ENCODE assay signal across 8 cellular contexts in genomic region chr18:79246309-79247108, GRCh38.
DNase-seq lines count a peak whose midpoint lies in the region; ATAC-seq and TF ChIP-seq lines count a peak whose summit lies in the region.

No MANE protein-coding gene starts in this region.

- 21 to 29% methylated on average over 27 to 31 of the region's 31 CpGs for WGBS in lung, 2 donors

- no peaks in the 10 kb centered on the region for H3K9me3 ChIP-seq in lung (ENCODE audit: control insufficient read depth in 2 of 2, insufficient read depth in 1 of 2, low read length in 1 of 2)

- H3K4me1 ChIP-seq in lung (ENCODE audit: control insufficient read depth in 2 of 2, insufficient read depth in 2 of 2, low read length in 2 of 2): peaks cover 0 to 1% of the 10 kb centered on the region in 2 donors

- ATAC-seq in GM19035 (IDR thresholded peaks at IDR 0.05; ENCODE audit: unreplicated experiment) (peak; percentile 97), HG03175 (IDR thresholded peaks at IDR 0.05; ENCODE audit: unreplicated experiment) (peak; percentile 98), lung (ENCODE audit: insufficient read depth, low FRiP score) (peak; percentile 92)

- peak; percentile 83 for TF ChIP-seq CTCF in lung (IDR thresholded peaks at IDR 0.05; ENCODE audit: control extremely low read depth, extremely low read depth)

- DNase-seq in Ammon's horn (ENCODE audit: low spot score) (peak; percentile 87), NCI-H526 (lab: John Stamatoyannopoulos, UW) (peak; percentile 51 to 79), dermis microvascular lymphatic vessel endothelial cell (ENCODE audit: low read depth in 2 of 2) (peak; percentile 53 to 80), lung (ENCODE audit: low spot score) (peak; percentile 70)
- DNase-seq in activated CD4-positive, alpha-beta T cell treated with anti-CD3 and anti-CD28 coated beads, Interleukin-2, amount 50 U/mL, for 48 hours: peak; percentile 77 to 82
- DNase-seq in stimulated activated CD8-positive, alpha-beta memory T cell treated with anti-CD3 and anti-CD28 coated beads, Interleukin-15, amount 100 ng/mL, for 1 hour (ENCODE audit: low read depth): peak; percentile 41

- H3K36me3 ChIP-seq in lung (ENCODE audit: control insufficient read depth in 2 of 2, insufficient read depth in 2 of 2, low read length in 2 of 2): no peaks in the 10 kb centered on the region

- H3K27ac ChIP-seq in lung (ENCODE audit: low read depth in 1 of 2, low read length in 1 of 2): no peak overlapping the region

- no peak overlapping the region for H3K4me3 ChIP-seq in lung

- H3K27me3 ChIP-seq in lung (ENCODE audit: control insufficient read depth, insufficient read depth): no peaks in the 10 kb centered on the region
